1 cellular context compared by ENCODE assay signal in the genomic region with DNA sequence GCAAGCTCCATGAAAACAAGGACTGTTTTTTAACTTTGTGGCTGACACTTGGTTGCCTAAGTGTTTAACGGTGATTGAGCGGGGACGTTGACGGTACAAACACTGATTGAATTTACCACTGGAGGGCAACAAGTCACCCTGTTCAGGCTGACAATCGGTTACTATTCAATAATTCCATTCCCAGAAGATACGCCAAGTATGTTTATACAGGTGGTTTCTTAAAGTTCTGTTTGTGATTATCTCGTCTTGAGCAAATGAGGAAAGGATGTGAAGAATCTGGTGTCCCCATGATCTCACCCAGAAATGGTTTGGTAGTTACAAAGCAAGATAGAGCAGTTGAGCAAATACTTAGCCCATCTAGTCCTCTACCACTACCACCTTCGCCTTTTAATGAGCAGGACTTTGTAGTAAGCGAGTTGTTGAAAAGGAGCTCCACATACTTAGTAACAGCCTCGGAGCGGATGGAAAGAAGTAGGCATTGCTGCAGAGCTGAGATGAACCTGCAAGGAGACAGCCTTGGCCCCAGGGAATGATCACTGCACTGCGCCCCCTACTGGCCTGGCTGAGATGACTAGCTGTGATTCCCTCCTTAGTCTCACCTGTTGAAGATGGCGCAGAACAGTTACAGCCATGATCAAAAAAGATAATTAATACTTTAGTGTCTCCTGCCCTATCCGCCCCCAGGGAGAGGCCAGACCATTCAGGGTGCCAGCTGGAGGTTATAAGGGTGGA.
A peak's percentile ranks its signal among the peaks of the same experiment; 100 is the strongest.
TF ChIP-seq lines count a peak whose summit lies in the region.

No MANE protein-coding gene starts in this region.

TF ChIP-seq in K562, 482 proteins besides CTCF, POLR2A, EP300 and RAD21 (continues in another document):
- TF ChIP-seq HDAC3 (IDR thresholded peaks at IDR 0.05; ENCODE audit: borderline replicate concordance, partially characterized antibody) (no peak), TAF7 (tag; IDR thresholded peaks at IDR 0.05) (no peak), RHOXF2B (CRISPR knock-in tag; conservative IDR thresholded peaks at IDR 0.05) (no peak), ARHGAP35 (IDR thresholded peaks at IDR 0.05; ENCODE audit: partially characterized antibody) (no peak), ZNF668 (CRISPR knock-in tag; IDR thresholded peaks at IDR 0.05) (no peak), MYBL2 (IDR thresholded peaks at IDR 0.05; ENCODE audit: low read depth) (no peak), MYBL2 (CRISPR knock-in tag; IDR thresholded peaks at IDR 0.05; ENCODE audit: borderline replicate concordance) (no peak), RFX7 (CRISPR knock-in tag; IDR thresholded peaks at IDR 0.05) (no peak), PCBP2 (IDR thresholded peaks at IDR 0.05; ENCODE audit: low read depth, low read length, poor library complexity, severe bottlenecking) (no peak), BRF1 (IDR thresholded peaks at IDR 0.05; ENCODE audit: borderline replicate concordance, extremely low read depth, insufficient read length) (no peak), ZNF224 (CRISPR knock-in tag; IDR thresholded peaks at IDR 0.05) (no peak), ZNF41 (CRISPR knock-in tag; conservative IDR thresholded peaks at IDR 0.05) (no peak), ZNF140 (CRISPR knock-in tag; IDR thresholded peaks at IDR 0.05) (no peak), GATAD2A (IDR thresholded peaks at IDR 0.05) (no peak), RBM25 (IDR thresholded peaks at IDR 0.05; ENCODE audit: low read depth, low read length, severe bottlenecking) (no peak), NCOA2 (IDR thresholded peaks at IDR 0.05; ENCODE audit: partially characterized antibody in 2 of 2) (no peak), C11orf30 (IDR thresholded peaks at IDR 0.05; ENCODE audit: low read depth) (no peak), EHMT2 (IDR thresholded peaks at IDR 0.05) (peak; percentile 20; the same call in 1 of the 2 replicates), OTX1 (CRISPR knock-in tag; IDR thresholded peaks at IDR 0.05) (no peak), NR4A1 (CRISPR knock-in tag; IDR thresholded peaks at IDR 0.05) (no peak), NR4A1 (tag; IDR thresholded peaks at IDR 0.05) (no peak), HCFC1 (IDR thresholded peaks at IDR 0.05; ENCODE audit: low read depth, low read length) (no peak), SNIP1 (IDR thresholded peaks at IDR 0.05; ENCODE audit: low read depth) (no peak), MCM5 (IDR thresholded peaks at IDR 0.05; ENCODE audit: low read depth) (no peak), RNF2 (IDR thresholded peaks at IDR 0.05) (no peak), SMAD2 (IDR thresholded peaks at IDR 0.05; ENCODE audit: low read depth, low read length) (no peak), ELF2 (CRISPR knock-in tag; IDR thresholded peaks at IDR 0.05) (0 out of 2 replicates have a peak, but pooled peaks have one; percentile 55), JUND (IDR thresholded peaks at IDR 0.05; ENCODE audit: borderline replicate concordance, low read depth, low read length) (peak; percentile 68), JUND (tag; IDR thresholded peaks at IDR 0.05; ENCODE audit: borderline replicate concordance, low read depth, low read length) (no peak; the same call in 2 of the 3 replicates)
- TF ChIP-seq, protein P1, sequence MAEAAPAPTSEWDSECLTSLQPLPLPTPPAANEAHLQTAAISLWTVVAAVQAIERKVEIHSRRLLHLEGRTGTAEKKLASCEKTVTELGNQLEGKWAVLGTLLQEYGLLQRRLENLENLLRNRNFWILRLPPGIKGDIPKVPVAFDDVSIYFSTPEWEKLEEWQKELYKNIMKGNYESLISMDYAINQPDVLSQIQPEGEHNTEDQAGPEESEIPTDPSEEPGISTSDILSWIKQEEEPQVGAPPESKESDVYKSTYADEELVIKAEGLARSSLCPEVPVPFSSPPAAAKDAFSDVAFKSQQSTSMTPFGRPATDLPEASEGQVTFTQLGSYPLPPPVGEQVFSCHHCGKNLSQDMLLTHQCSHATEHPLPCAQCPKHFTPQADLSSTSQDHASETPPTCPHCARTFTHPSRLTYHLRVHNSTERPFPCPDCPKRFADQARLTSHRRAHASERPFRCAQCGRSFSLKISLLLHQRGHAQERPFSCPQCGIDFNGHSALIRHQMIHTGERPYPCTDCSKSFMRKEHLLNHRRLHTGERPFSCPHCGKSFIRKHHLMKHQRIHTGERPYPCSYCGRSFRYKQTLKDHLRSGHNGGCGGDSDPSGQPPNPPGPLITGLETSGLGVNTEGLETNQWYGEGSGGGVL (CRISPR knock-in tag; IDR thresholded peaks at IDR 0.05) = no peak
- TF ChIP-seq, protein P2, sequence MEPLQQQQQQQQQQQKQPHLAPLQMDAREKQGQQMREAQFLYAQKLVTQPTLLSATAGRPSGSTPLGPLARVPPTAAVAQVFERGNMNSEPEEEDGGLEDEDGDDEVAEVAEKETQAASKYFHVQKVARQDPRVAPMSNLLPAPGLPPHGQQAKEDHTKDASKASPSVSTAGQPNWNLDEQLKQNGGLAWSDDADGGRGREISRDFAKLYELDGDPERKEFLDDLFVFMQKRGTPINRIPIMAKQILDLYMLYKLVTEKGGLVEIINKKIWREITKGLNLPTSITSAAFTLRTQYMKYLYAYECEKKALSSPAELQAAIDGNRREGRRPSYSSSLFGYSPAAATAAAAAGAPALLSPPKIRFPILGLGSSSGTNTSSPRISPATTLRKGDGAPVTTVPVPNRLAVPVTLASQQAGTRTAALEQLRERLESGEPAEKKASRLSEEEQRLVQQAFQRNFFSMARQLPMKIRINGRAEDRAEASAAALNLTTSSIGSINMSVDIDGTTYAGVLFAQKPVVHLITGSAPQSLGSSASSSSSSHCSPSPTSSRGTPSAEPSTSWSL (CRISPR knock-in tag; IDR thresholded peaks at IDR 0.05; ENCODE audit: borderline replicate concordance) = no peak
- TF ChIP-seq, protein P3, sequence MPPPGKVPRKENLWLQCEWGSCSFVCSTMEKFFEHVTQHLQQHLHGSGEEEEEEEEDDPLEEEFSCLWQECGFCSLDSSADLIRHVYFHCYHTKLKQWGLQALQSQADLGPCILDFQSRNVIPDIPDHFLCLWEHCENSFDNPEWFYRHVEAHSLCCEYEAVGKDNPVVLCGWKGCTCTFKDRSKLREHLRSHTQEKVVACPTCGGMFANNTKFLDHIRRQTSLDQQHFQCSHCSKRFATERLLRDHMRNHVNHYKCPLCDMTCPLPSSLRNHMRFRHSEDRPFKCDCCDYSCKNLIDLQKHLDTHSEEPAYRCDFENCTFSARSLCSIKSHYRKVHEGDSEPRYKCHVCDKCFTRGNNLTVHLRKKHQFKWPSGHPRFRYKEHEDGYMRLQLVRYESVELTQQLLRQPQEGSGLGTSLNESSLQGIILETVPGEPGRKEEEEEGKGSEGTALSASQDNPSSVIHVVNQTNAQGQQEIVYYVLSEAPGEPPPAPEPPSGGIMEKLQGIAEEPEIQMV (tag; conservative IDR thresholded peaks at IDR 0.05; ENCODE audit: low read depth) = no peak
- TF ChIP-seq, protein P4, sequence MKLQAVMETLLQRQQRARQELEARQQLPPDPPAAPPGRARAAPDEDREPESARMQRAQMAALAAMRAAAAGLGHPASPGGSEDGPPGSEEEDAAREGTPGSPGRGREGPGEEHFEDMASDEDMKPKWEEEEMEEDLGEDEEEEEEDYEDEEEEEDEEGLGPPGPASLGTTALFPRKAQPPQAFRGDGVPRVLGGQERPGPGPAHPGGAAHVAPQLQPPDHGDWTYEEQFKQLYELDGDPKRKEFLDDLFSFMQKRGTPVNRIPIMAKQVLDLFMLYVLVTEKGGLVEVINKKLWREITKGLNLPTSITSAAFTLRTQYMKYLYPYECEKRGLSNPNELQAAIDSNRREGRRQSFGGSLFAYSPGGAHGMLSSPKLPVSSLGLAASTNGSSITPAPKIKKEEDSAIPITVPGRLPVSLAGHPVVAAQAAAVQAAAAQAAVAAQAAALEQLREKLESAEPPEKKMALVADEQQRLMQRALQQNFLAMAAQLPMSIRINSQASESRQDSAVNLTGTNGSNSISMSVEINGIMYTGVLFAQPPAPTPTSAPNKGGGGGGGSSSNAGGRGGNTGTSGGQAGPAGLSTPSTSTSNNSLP (IDR thresholded peaks at IDR 0.05; ENCODE audit: borderline replicate concordance, low read depth, low read length) = 0 out of 2 replicates have a peak, but pooled peaks have one; percentile 10
- TF ChIP-seq, protein P5, sequence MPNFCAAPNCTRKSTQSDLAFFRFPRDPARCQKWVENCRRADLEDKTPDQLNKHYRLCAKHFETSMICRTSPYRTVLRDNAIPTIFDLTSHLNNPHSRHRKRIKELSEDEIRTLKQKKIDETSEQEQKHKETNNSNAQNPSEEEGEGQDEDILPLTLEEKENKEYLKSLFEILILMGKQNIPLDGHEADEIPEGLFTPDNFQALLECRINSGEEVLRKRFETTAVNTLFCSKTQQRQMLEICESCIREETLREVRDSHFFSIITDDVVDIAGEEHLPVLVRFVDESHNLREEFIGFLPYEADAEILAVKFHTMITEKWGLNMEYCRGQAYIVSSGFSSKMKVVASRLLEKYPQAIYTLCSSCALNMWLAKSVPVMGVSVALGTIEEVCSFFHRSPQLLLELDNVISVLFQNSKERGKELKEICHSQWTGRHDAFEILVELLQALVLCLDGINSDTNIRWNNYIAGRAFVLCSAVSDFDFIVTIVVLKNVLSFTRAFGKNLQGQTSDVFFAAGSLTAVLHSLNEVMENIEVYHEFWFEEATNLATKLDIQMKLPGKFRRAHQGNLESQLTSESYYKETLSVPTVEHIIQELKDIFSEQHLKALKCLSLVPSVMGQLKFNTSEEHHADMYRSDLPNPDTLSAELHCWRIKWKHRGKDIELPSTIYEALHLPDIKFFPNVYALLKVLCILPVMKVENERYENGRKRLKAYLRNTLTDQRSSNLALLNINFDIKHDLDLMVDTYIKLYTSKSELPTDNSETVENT (CRISPR knock-in tag; IDR thresholded peaks at IDR 0.05) = no peak
- TF ChIP-seq, protein P6, sequence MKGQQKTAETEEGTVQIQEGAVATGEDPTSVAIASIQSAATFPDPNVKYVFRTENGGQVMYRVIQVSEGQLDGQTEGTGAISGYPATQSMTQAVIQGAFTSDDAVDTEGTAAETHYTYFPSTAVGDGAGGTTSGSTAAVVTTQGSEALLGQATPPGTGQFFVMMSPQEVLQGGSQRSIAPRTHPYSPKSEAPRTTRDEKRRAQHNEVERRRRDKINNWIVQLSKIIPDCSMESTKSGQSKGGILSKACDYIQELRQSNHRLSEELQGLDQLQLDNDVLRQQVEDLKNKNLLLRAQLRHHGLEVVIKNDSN (CRISPR knock-in tag; IDR thresholded peaks at IDR 0.05) = no peak
- TF ChIP-seq, protein P7, sequence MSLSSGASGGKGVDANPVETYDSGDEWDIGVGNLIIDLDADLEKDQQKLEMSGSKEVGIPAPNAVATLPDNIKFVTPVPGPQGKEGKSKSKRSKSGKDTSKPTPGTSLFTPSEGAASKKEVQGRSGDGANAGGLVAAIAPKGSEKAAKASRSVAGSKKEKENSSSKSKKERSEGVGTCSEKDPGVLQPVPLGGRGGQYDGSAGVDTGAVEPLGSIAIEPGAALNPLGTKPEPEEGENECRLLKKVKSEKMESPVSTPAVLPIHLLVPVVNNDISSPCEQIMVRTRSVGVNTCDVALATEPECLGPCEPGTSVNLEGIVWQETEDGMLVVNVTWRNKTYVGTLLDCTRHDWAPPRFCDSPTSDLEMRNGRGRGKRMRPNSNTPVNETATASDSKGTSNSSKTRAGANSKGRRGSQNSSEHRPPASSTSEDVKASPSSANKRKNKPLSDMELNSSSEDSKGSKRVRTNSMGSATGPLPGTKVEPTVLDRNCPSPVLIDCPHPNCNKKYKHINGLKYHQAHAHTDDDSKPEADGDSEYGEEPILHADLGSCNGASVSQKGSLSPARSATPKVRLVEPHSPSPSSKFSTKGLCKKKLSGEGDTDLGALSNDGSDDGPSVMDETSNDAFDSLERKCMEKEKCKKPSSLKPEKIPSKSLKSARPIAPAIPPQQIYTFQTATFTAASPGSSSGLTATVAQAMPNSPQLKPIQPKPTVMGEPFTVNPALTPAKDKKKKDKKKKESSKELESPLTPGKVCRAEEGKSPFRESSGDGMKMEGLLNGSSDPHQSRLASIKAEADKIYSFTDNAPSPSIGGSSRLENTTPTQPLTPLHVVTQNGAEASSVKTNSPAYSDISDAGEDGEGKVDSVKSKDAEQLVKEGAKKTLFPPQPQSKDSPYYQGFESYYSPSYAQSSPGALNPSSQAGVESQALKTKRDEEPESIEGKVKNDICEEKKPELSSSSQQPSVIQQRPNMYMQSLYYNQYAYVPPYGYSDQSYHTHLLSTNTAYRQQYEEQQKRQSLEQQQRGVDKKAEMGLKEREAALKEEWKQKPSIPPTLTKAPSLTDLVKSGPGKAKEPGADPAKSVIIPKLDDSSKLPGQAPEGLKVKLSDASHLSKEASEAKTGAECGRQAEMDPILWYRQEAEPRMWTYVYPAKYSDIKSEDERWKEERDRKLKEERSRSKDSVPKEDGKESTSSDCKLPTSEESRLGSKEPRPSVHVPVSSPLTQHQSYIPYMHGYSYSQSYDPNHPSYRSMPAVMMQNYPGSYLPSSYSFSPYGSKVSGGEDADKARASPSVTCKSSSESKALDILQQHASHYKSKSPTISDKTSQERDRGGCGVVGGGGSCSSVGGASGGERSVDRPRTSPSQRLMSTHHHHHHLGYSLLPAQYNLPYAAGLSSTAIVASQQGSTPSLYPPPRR (CRISPR knock-in tag; IDR thresholded peaks at IDR 0.05; ENCODE audit: borderline replicate concordance) = no peak
- TF ChIP-seq, protein P8, sequence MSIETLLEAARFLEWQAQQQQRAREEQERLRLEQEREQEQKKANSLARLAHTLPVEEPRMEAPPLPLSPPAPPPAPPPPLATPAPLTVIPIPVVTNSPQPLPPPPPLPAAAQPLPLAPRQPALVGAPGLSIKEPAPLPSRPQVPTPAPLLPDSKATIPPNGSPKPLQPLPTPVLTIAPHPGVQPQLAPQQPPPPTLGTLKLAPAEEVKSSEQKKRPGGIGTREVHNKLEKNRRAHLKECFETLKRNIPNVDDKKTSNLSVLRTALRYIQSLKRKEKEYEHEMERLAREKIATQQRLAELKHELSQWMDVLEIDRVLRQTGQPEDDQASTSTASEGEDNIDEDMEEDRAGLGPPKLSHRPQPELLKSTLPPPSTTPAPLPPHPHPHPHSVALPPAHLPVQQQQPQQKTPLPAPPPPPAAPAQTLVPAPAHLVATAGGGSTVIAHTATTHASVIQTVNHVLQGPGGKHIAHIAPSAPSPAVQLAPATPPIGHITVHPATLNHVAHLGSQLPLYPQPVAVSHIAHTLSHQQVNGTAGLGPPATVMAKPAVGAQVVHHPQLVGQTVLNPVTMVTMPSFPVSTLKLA (conservative IDR thresholded peaks at IDR 0.05) = no peak
